Comparison of ENCODE assay signal across 8 cellular contexts in genomic region chr1:227728892-227729143, GRCh38. TPM values are rescaled to one million over a fixed set of nuclear protein-coding genes. Genes with fewer than 3 reads are reported as not detected.
DNase-seq lines count a peak whose midpoint lies in the region; ATAC-seq and TF ChIP-seq lines count a peak whose summit lies in the region.

No MANE protein-coding gene starts in this region.

- DNase-seq in activated naive CD4-positive, alpha-beta T cell treated with anti-CD3 and anti-CD28 coated beads, Interleukin-2, amount 10 ng/mL, durations not matched to agents 7 days and 5 days, result no peak
- no peak for DNase-seq in activated naive CD4-positive, alpha-beta T cell treated with anti-CD3 and anti-CD28 coated beads, Interleukin-2, amount 50 U/mL, for 16 hours
- DNase-seq in left colon (no peak), thyroid gland (no peak), NCI-H1436 treated with DMSO at 0.1 percent for 48 hours (lab: John Stamatoyannopoulos, UW) (no peak), GM03348 (ENCODE audit: low spot score) (no peak)

- H3K27ac ChIP-seq in angular gyrus (ENCODE audit: low read depth, low read length) (peak overlapping the region; percentile 54), thyroid gland (peak overlapping the region in 2 of 3 donors; percentile 70 to 72)

- ATAC-seq in left colon (peak; percentile 10), HG02678 (IDR thresholded peaks at IDR 0.05; ENCODE audit: unreplicated experiment) (no peak)

- peaks cover 24 to 33% of the 10 kb centered on the region in 2 donors for H3K4me1 ChIP-seq in thyroid gland

- H3K9me3 Mint-ChIP-seq in activated naive CD4-positive, alpha-beta T cell treated with anti-CD3 and anti-CD28 coated beads, Interleukin-2, amount 10 ng/mL, durations not matched to agents 7 days and 5 days, result peaks cover 4% of the 10 kb centered on the region

- H3K4me3 ChIP-seq in thyroid gland (replicated peaks in 1 of 3), result peak overlapping the region; percentile 20 to 72 (median 35)

- H3K36me3 Mint-ChIP-seq in activated naive CD4-positive, alpha-beta T cell treated with anti-CD3 and anti-CD28 coated beads, Interleukin-2, amount 10 ng/mL, durations not matched to agents 7 days and 5 days, result peaks cover 5% of the 10 kb centered on the region

- CTCF ChIA-PET in activated naive CD4-positive, alpha-beta T cell treated with anti-CD3 and anti-CD28 coated beads, Interleukin-2, amount 10 ng/mL, durations not matched to agents 7 days and 5 days (lab: Charles Lee), result interaction anchor here (1.0 to 1.9 kb wide), 3 partner anchors 34 to 225 kb away, joined by 3 to 5 read pairs (median 4); partner anchors contain the start of gene WNT9A

- H3K27ac Mint-ChIP-seq in activated naive CD4-positive, alpha-beta T cell treated with anti-CD3 and anti-CD28 coated beads, Interleukin-2, amount 10 ng/mL, durations not matched to agents 7 days and 5 days, result peak overlapping the region; percentile 33

- peaks cover 6 to 7% of the 10 kb centered on the region in 2 donors for H3K36me3 ChIP-seq in thyroid gland

- no peak for TF ChIP-seq POLR2A in thyroid gland (IDR thresholded peaks at IDR 0.05)

- peak overlapping the region; percentile 78 for H3K4me3 Mint-ChIP-seq in activated naive CD4-positive, alpha-beta T cell treated with anti-CD3 and anti-CD28 coated beads, Interleukin-2, amount 10 ng/mL, durations not matched to agents 7 days and 5 days

- intact Hi-C loops in left colon (cut with DNase I, micrococcal nuclease), result no loop called here
- intact Hi-C loops in thyroid gland (cut with DNase I), result no loop called here

- H3K4me1 Mint-ChIP-seq in activated naive CD4-positive, alpha-beta T cell treated with anti-CD3 and anti-CD28 coated beads, Interleukin-2, amount 10 ng/mL, durations not matched to agents 7 days and 5 days, result peaks cover 33% of the 10 kb centered on the region

- no peak for TF ChIP-seq CTCF in thyroid gland (IDR thresholded peaks at IDR 0.05)

- no peaks in the 10 kb centered on the region for H3K27me3 ChIP-seq in thyroid gland

- WGBS in thyroid gland, 2 donors, result 0% methylated on average over 9 of the region's 11 CpGs; no CpG with 5 or more reads in 1 of the 2 donors

- no peaks in the 10 kb centered on the region for H3K9me3 ChIP-seq in thyroid gland

- H3K27me3 Mint-ChIP-seq in activated naive CD4-positive, alpha-beta T cell treated with anti-CD3 and anti-CD28 coated beads, Interleukin-2, amount 10 ng/mL, durations not matched to agents 7 days and 5 days, result peaks cover 28% of the 10 kb centered on the region

RNA-seq across cellular contexts. Expression of gene JMJD4, which starts 6.3 kb away (rescaled TPM):
- total RNA-seq in left colon (10 to 100 TPM; 11.1 to 11.9 TPM), thyroid gland (10 to 100 TPM; 20.6 to 31.7 (median 28.8) TPM)

RNA-seq across cellular contexts. Expression of gene SNAP47, which starts 6.4 kb away (rescaled TPM):
- total RNA-seq in left colon, result 10 to 100 TPM; 18.6 to 20.5 TPM
- total RNA-seq in thyroid gland, result 10 to 100 TPM; 50.4 to 72.6 (median 65.0) TPM
